ENCODE assay signal across 8 cellular contexts in the genomic region with DNA sequence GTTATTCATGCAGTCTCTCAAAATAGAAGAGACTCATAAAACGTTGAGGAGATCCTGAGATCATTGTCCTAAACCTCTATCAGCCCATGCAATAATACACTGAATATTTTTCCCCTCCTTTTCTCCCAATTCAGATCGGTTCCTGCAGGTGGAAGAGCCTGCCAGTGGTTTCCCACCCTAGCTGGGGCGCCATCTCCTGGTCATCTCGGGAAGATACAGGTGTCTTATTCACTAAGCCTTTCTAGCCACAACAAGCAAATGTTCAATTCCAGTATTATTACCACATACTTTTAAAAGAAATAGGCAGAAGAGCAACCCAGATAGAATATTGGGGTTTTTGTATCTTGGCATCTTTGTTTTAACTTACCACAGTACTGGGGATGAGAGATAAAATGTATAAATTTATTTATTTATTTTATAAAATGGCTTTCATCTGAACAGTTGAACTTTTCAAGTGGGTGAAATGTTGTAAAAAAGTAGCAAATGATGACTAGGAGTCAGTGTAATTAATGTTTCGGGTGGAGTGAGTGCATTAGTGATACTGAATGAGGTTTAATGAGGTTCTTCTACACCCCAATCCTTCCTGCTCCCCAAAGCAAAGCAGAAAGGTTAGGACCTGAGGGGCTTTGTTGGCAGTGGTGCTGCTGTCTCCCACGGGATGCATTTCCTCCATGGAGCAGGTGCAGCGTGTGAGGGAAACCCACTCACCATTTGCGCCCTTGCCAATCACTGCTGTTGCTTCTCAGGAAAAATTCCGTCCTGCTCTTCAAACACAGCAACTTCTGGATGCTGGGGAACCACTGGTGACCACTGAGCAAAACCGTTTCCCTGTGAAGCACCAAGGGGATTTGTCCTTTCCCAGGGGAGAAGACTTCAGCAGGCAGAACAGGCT.
A peak's percentile ranks its signal among the peaks of the same experiment; 100 is the strongest.
DNase-seq lines count a peak whose midpoint lies in the region; ATAC-seq, FAIRE-seq and TF ChIP-seq lines count a peak whose summit lies in the region.

No MANE protein-coding gene starts in this region.

- DNase-seq in Caki2 (ENCODE audit: low read depth), result peak; percentile 44
- peak; percentile 27 to 87 for DNase-seq in HAP-1 (ENCODE audit: low spot score in 2 of 2)
- peak; percentile 83 for DNase-seq in NCI-H2196 (lab: John Stamatoyannopoulos, UW; ENCODE audit: unreplicated experiment)
- DNase-seq in bronchial epithelial cell (ENCODE audit: low read depth), result peak; percentile 63
- peak; percentile 66 for DNase-seq in left lobe of liver (ENCODE audit: low spot score)
- DNase-seq in stimulated activated CD4-positive, alpha-beta T cell treated with anti-CD3 and anti-CD28 coated beads, TNF-alpha, amount 100 ng/mL, for 24 hours (ENCODE audit: low read depth in 3 of 3), result peak; percentile 38 to 64 (median 51)

- H3K9me3 ChIP-seq in HAP-1, result no peaks in the 10 kb centered on the region

- H3K4me1 ChIP-seq in HAP-1, result no peaks in the 10 kb centered on the region

- H3K27me3 ChIP-seq in HAP-1 (ENCODE audit: low read depth) (no peaks in the 10 kb centered on the region), bronchial epithelial cell (ENCODE audit: control insufficient read depth, insufficient read depth, low read length) (no peaks in the 10 kb centered on the region)

- ATAC-seq in left lobe of liver (peak; percentile 94), GM19035 (IDR thresholded peaks at IDR 0.05; ENCODE audit: unreplicated experiment) (no peak)

- in situ Hi-C loops in Caki2 (cut with HindIII; ENCODE audit: low pct_unique_long_range_greater_than_20kb, low sequenced_read_pairs) (no loop called here), HAP-1 (cut with MboI; ENCODE audit: low sequenced_read_pairs) (loop anchor here (25.0 kb wide), 1 partner anchor 434 kb away; no protein-coding TSS in a partner anchor)

- H3K4me3 ChIP-seq in HAP-1, result no peak overlapping the region
- no peak overlapping the region for H3K4me3 ChIP-seq in WI38 (ENCODE audit: low read depth, low read length)
- no peak overlapping the region for H3K4me3 ChIP-seq in bronchial epithelial cell (ENCODE audit: low read depth, low read length)

- peak; percentile 90 for TF ChIP-seq CTCF in WI38 (IDR thresholded peaks at IDR 0.05; ENCODE audit: low read depth, low read length)
- TF ChIP-seq CTCF in bronchial epithelial cell (IDR thresholded peaks at IDR 0.05; ENCODE audit: insufficient read depth, low read length, severe bottlenecking), result peak; percentile 66

- no peak for FAIRE-seq in bronchial epithelial cell (lab: Jason Lieb, UNC)

- H3K36me3 ChIP-seq in HAP-1 (replicated peaks) (no peaks in the 10 kb centered on the region), bronchial epithelial cell (ENCODE audit: control insufficient read depth, insufficient read depth, low read length) (no peaks in the 10 kb centered on the region)
